In genomic region chr12:77728018-77728417, GRCh38 we compare ENCODE assay signal across 21 cellular contexts.
A peak's percentile ranks its signal among the peaks of the same experiment; 100 is the strongest.
DNase-seq lines count a peak whose midpoint lies in the region; ATAC-seq, FAIRE-seq and TF ChIP-seq lines count a peak whose summit lies in the region.
"Had no signal": no experiment of that assay in that cellular context is flagged by ENCODE, and none has a peak within 500 bp of the region (broad histone marks: within the 10 kb centered on the region; RNA-seq: fewer than 3 reads in every experiment).

No MANE protein-coding gene starts in this region.

- H3K9ac ChIP-seq in mammary epithelial cell (ENCODE audit: insufficient read depth, low read length) (no peak overlapping the region), keratinocyte (ENCODE audit: control insufficient read depth, extremely low read depth, insufficient read depth, low read length) (no peak overlapping the region)
- H3K9ac ChIP-seq: SK-N-SH had no signal

- H3K36me3 ChIP-seq in mammary epithelial cell (ENCODE audit: insufficient read depth, low read length) (no peaks in the 10 kb centered on the region), breast epithelium (no peaks in the 10 kb centered on the region), bronchial epithelial cell (ENCODE audit: control insufficient read depth, insufficient read depth, low read length) (no peaks in the 10 kb centered on the region), keratinocyte (ENCODE audit: control insufficient read depth in 2 of 2, extremely low read depth in 1 of 2, insufficient read depth in 2 of 2, low read length in 2 of 2) (no peaks in the 10 kb centered on the region), prostate gland (no peaks in the 10 kb centered on the region)

- TF ChIP-seq POLR2A in breast epithelium (IDR thresholded peaks at IDR 0.05): no peak
- TF ChIP-seq POLR2A in prostate gland (IDR thresholded peaks at IDR 0.05): no peak

- H3K9me3 ChIP-seq in mammary epithelial cell (replicated peaks; ENCODE audit: insufficient read depth, low read length): no peaks in the 10 kb centered on the region
- no peaks in the 10 kb centered on the region for H3K9me3 ChIP-seq in breast epithelium
- H3K9me3 ChIP-seq in keratinocyte (ENCODE audit: control insufficient read depth, low read depth, low read length): no peaks in the 10 kb centered on the region
- no peaks in the 10 kb centered on the region for H3K9me3 ChIP-seq in prostate gland
- H3K9me3 ChIP-seq: SK-N-SH had no signal

- TF ChIP-seq CTCF in mammary epithelial cell (conservative IDR thresholded peaks at IDR 0.05 in 1 of 2, IDR thresholded peaks at IDR 0.05 in 1 of 2; ENCODE audit: extremely low read depth in 1 of 2, insufficient read depth in 1 of 2, low read depth in 1 of 2, low read length in 2 of 2) (peak in 1 of 2 donors; percentile 28), breast epithelium (IDR thresholded peaks at IDR 0.05) (no peak), bronchial epithelial cell (IDR thresholded peaks at IDR 0.05; ENCODE audit: insufficient read depth, low read length, severe bottlenecking) (no peak), keratinocyte (optimal IDR thresholded peaks at IDR 0.05 in 1 of 3, IDR thresholded peaks at IDR 0.05 in 1 of 3, conservative IDR thresholded peaks at IDR 0.05 in 1 of 3; ENCODE audit: extremely low read depth in 1 of 3, insufficient read depth in 2 of 3, low read length in 3 of 3) (peak in 2 of 3 experiments; percentile 14 to 21), prostate gland (IDR thresholded peaks at IDR 0.05) (no peak)

- no peaks in the 10 kb centered on the region for H3K79me2 ChIP-seq in mammary epithelial cell (ENCODE audit: insufficient read depth, low read length)
- no peaks in the 10 kb centered on the region for H3K79me2 ChIP-seq in keratinocyte (ENCODE audit: control insufficient read depth, insufficient read depth, low read length)

- in situ Hi-C loops in mammary epithelial cell (cut with MboI; ENCODE audit: low sequenced_read_pairs in 2 of 2): loop anchor here (5.0 to 10.0 kb wide), 2 partner anchors 197 to 199 kb away; no protein-coding TSS in a partner anchor

- no TSS peak for BruUV-seq in mammary epithelial cell (replicated peaks; lab: Mats Ljungman, UMichigan)

- H3K27me3 ChIP-seq in mammary epithelial cell (ENCODE audit: insufficient read depth, low read length): no peaks in the 10 kb centered on the region
- H3K27me3 ChIP-seq in breast epithelium: no peaks in the 10 kb centered on the region
- no peaks in the 10 kb centered on the region for H3K27me3 ChIP-seq in bronchial epithelial cell (ENCODE audit: control insufficient read depth, insufficient read depth, low read length)
- H3K27me3 ChIP-seq in keratinocyte (ENCODE audit: control insufficient read depth, extremely low read depth, insufficient read depth, low read length): no peaks in the 10 kb centered on the region
- no peaks in the 10 kb centered on the region for H3K27me3 ChIP-seq in prostate gland (replicated peaks; ENCODE audit: insufficient read depth)

- H2AFZ ChIP-seq in mammary epithelial cell (ENCODE audit: low read depth, low read length) (no peak overlapping the region), keratinocyte (ENCODE audit: control insufficient read depth, low read length) (no peak overlapping the region)

- H3K27ac ChIP-seq in mammary epithelial cell (ENCODE audit: insufficient read depth, low read depth, low read length) (no peak overlapping the region), breast epithelium (no peak overlapping the region), keratinocyte (ENCODE audit: control insufficient read depth, insufficient read depth, low read length) (no peak overlapping the region), prostate gland (no peak overlapping the region)

- POLR2A ChIA-PET in HEK293T (lab: Yijun Ruan, JAX): no interaction called here

- dilution Hi-C loops in mammary epithelial cell (cut with HindIII; ENCODE audit: low sequenced_read_pairs) (loop anchor here (10.0 kb wide), 1 partner anchor 187 kb away; no protein-coding TSS in a partner anchor), keratinocyte (cut with MboI; ENCODE audit: extremely low pct_ligation_motif_present, low sequenced_read_pairs) (no loop called here)

- H3K9me1 ChIP-seq in keratinocyte (ENCODE audit: control insufficient read depth, extremely low read depth, insufficient read depth, low read length): no peaks in the 10 kb centered on the region

- H3K4me2 ChIP-seq in mammary epithelial cell (ENCODE audit: insufficient read depth, low read depth, low read length) (peak overlapping the region; percentile 2), keratinocyte (ENCODE audit: control insufficient read depth, extremely low read depth, insufficient read depth, low read depth, low read length) (no peak overlapping the region)
- H3K4me2 ChIP-seq: SK-N-SH had no signal

- H4K20me1 ChIP-seq in mammary epithelial cell (ENCODE audit: insufficient read depth, low read length) (no peaks in the 10 kb centered on the region), keratinocyte (ENCODE audit: control insufficient read depth, extremely low read depth, insufficient read depth, low read length) (no peaks in the 10 kb centered on the region)

- FAIRE-seq in bronchial epithelial cell (lab: Jason Lieb, UNC): no peak
- FAIRE-seq in keratinocyte (lab: Jason Lieb, UNC): peak; percentile 79
- FAIRE-seq: GM19239, HTR-8/SVneo, K562 had no signal

- 48% methylated on average over 2 of the region's 2 CpGs for WGBS in mammary epithelial cell (ENCODE audit: low coverage, missing lambda C conversion rate)
- 78% methylated on average over 2 of the region's 2 CpGs for WGBS in prostate gland

- peak; percentile 72 for DNase-seq in mammary epithelial cell
- DNase-seq in breast epithelium (ENCODE audit: low spot score in 2 of 2): no peak
- peak; percentile 81 for DNase-seq in bronchial epithelial cell (ENCODE audit: low read depth)
- DNase-seq in keratinocyte (ENCODE audit: low read depth, low spot score): peak; percentile 9
- DNase-seq in prostate gland (ENCODE audit: low spot score): no peak
- no peak for DNase-seq in HEK293T (ENCODE audit: extremely low spot score)
- DNase-seq: 8988T, ACHN, Calu3, DMS79 treated with DMSO at 0.1 percent for 48 hours, MM.1S, NCI-H1436, NCI-H187, NCI-H524, NCI-H774, PC-3, SK-N-SH had no signal

- ATAC-seq in HG03108 (IDR thresholded peaks at IDR 0.05; ENCODE audit: unreplicated experiment): no peak
- ATAC-seq: K562, PC-3 had no signal

- CTCF ChIA-PET in mammary epithelial cell (lab: Charles Lee; ENCODE audit: low non-redundant PET): interaction anchor here (0.6 kb wide), 1 partner anchor 696 kb away, joined by 4 read pairs; no protein-coding TSS in a partner anchor
- CTCF ChIA-PET in HEK293T (lab: Yijun Ruan, JAX): interaction anchor here (1.4 kb wide), 1 partner anchor 186 kb away, joined by 4 read pairs; no protein-coding TSS in a partner anchor

- intact Hi-C loops in mammary epithelial cell (cut with micrococcal nuclease): loop anchor here (1.0 to 5.0 kb wide), 2 partner anchors 119 to 197 kb away; no protein-coding TSS in a partner anchor
- intact Hi-C loops in breast epithelium (cut with DNase I; ENCODE audit: low total_unique reads): no loop called here
- intact Hi-C loops in prostate gland (cut with DNase I): no loop called here

- no peak overlapping the region for H3K4me3 ChIP-seq in mammary epithelial cell (replicated peaks in 1 of 3; ENCODE audit: insufficient read depth in 1 of 3, low read depth in 2 of 3, low read length in 3 of 3)
- H3K4me3 ChIP-seq in breast epithelium: no peak overlapping the region
- H3K4me3 ChIP-seq in bronchial epithelial cell (ENCODE audit: low read depth, low read length): no peak overlapping the region
- H3K4me3 ChIP-seq in keratinocyte (ENCODE audit: control insufficient read depth in 2 of 3, extremely low read depth in 1 of 3, insufficient read depth in 2 of 3, low read depth in 1 of 3, low read length in 3 of 3): no peak overlapping the region
- no peak overlapping the region for H3K4me3 ChIP-seq in prostate gland
- H3K4me3 ChIP-seq: K562 had no signal

- H3K4me1 ChIP-seq in mammary epithelial cell (ENCODE audit: insufficient read depth, low read length): peaks cover 9% of the 10 kb centered on the region
- no peaks in the 10 kb centered on the region for H3K4me1 ChIP-seq in breast epithelium
- peaks cover 7% of the 10 kb centered on the region for H3K4me1 ChIP-seq in keratinocyte (ENCODE audit: control insufficient read depth, extremely low read depth, insufficient read depth, low read length)
- no peaks in the 10 kb centered on the region for H3K4me1 ChIP-seq in prostate gland (replicated peaks)

TF ChIP-seq in HEK293T, 16 proteins besides CTCF, POLR2A, EP300 and RAD21:
- TF ChIP-seq BHLHE40 (IDR thresholded peaks at IDR 0.05; ENCODE audit: borderline replicate concordance): no peak
- TF ChIP-seq HDGF (IDR thresholded peaks at IDR 0.05; ENCODE audit: borderline replicate concordance): no peak
- TF ChIP-seq FOXK2 (IDR thresholded peaks at IDR 0.05): no peak
- no peak for TF ChIP-seq TARDBP (IDR thresholded peaks at IDR 0.05)
- TF ChIP-seq FOXA1 (IDR thresholded peaks at IDR 0.05): no peak
- TF ChIP-seq ARNT (IDR thresholded peaks at IDR 0.05): no peak
- TF ChIP-seq ZNF384 (IDR thresholded peaks at IDR 0.05): no peak
- TF ChIP-seq ELF4 (IDR thresholded peaks at IDR 0.05): no peak
- TF ChIP-seq CTBP1 (IDR thresholded peaks at IDR 0.05; ENCODE audit: borderline replicate concordance): no peak
- TF ChIP-seq NFRKB (IDR thresholded peaks at IDR 0.05): no peak
- TF ChIP-seq L3MBTL2 (conservative IDR thresholded peaks at IDR 0.05): no peak
- no peak for TF ChIP-seq PKNOX1 (IDR thresholded peaks at IDR 0.05)
- TF ChIP-seq SUZ12 (IDR thresholded peaks at IDR 0.05): no peak
- no peak for TF ChIP-seq FOXM1 (IDR thresholded peaks at IDR 0.05; ENCODE audit: borderline replicate concordance)
- TF ChIP-seq LEF1 (IDR thresholded peaks at IDR 0.05; ENCODE audit: borderline replicate concordance): no peak
- TF ChIP-seq SP1 (IDR thresholded peaks at IDR 0.05): no peak

Comparison
In these comparisons a context has a peak if more than half of its experiments do, and no peak if none do; other contexts are left out.
1. DNase-seq: peak in mammary epithelial cell (single experiment), bronchial epithelial cell (single experiment) and keratinocyte (single experiment); none in breast epithelium (0 of 2), prostate gland (single experiment) and HEK293T (single experiment).
2. CTCF ChIP-seq: peak in keratinocyte (2 of 3); none in breast epithelium (0 of 3), bronchial epithelial cell (single experiment) and prostate gland (0 of 4).